In genomic region chr2:19902272-19902730, GRCh38 we compare ENCODE assay signal across 8 cellular contexts. TPM values are rescaled to one million over a fixed set of nuclear protein-coding genes. Genes with fewer than 3 reads are reported as not detected.
A peak's percentile ranks its signal among the peaks of the same experiment; 100 is the strongest.
DNase-seq lines count a peak whose midpoint lies in the region; FAIRE-seq and TF ChIP-seq lines count a peak whose summit lies in the region.

No MANE protein-coding gene starts in this region.

- H3K36me3 ChIP-seq in BJ (ENCODE audit: control insufficient read depth, insufficient read depth, low read length) (no peaks in the 10 kb centered on the region), adrenal gland (replicated peaks in 1 of 2) (no peaks in the 10 kb centered on the region), kidney (ENCODE audit: control insufficient read depth in 1 of 2, insufficient read depth in 2 of 2, low read length in 2 of 2) (no peaks in the 10 kb centered on the region), testis (ENCODE audit: low read depth, missing control alignments) (no peaks in the 10 kb centered on the region)

- H3K9me3 Mint-ChIP-seq in IgD-negative memory B cell = peaks cover 3 to 4% (median 4%) of the 10 kb centered on the region in 3 donors

- H3K27me3 Mint-ChIP-seq in IgD-negative memory B cell = no peaks in the 10 kb centered on the region

- 1 to 3% (median 1%) methylated on average over 16 of the region's 16 CpGs for WGBS in adrenal gland, 4 donors
- 1 to 2% methylated on average over 16 of the region's 16 CpGs for WGBS in testis, 2 donors

- no peaks in the 10 kb centered on the region for H3K9me3 ChIP-seq in adrenal gland (replicated peaks in 1 of 3)
- H3K9me3 ChIP-seq in kidney (ENCODE audit: control insufficient read depth in 1 of 2, low read length in 2 of 2) = no peaks in the 10 kb centered on the region
- no peaks in the 10 kb centered on the region for H3K9me3 ChIP-seq in testis

- intact Hi-C loops in adrenal gland (cut with DNase I) (no loop called here), kidney (cut with DNase I) (no loop called here), testis (cut with DNase I; ENCODE audit: low total_unique reads) (no loop called here)

- TF ChIP-seq POLR2A in adrenal gland (IDR thresholded peaks at IDR 0.05) = no peak
- TF ChIP-seq POLR2A in testis (IDR thresholded peaks at IDR 0.05) = no peak

- H3K4me1 ChIP-seq in adrenal gland (replicated peaks in 1 of 2) (peaks cover 0 to 40% of the 10 kb centered on the region in 2 donors), kidney (ENCODE audit: control insufficient read depth in 1 of 2, insufficient read depth in 1 of 2, low read depth in 1 of 2, low read length in 2 of 2) (peaks cover 11 to 12% of the 10 kb centered on the region in 2 donors), testis (peaks cover 19% of the 10 kb centered on the region)

- DNase-seq in BJ (ENCODE audit: low read depth) = no peak
- peak in 1 of 7 donors; percentile 21 for DNase-seq in adrenal gland
- no peak for DNase-seq in kidney
- DNase-seq in testis = no peak
- no peak for DNase-seq in NCI-H2081 treated with DMSO at 0.1 percent for 48 hours (lab: John Stamatoyannopoulos, UW)
- DNase-seq in germinal center (ENCODE audit: low spot score) = no peak
- DNase-seq in stimulated activated naive CD4-positive, alpha-beta T cell (lab: John Stamatoyannopoulos, UW) = no peak

- H3K27ac ChIP-seq in adrenal gland (peak overlapping the region; percentile 58 to 94 (median 93)), kidney (ENCODE audit: low read depth in 2 of 2, low read length in 2 of 2) (peak overlapping the region; percentile 86 to 98), testis (peak overlapping the region; percentile 86 to 87)

- peaks cover 22 to 25% (median 22%) of the 10 kb centered on the region in 3 donors for H3K4me1 Mint-ChIP-seq in IgD-negative memory B cell

- H3K4me3 Mint-ChIP-seq in IgD-negative memory B cell = peak overlapping the region; percentile 98 to 100 (median 99)

- POLR2A ChIA-PET in BJ (lab: Charles Lee) = interaction anchor here (0.7 kb wide), 2 partner anchors 288 to 706 kb away, joined by 3 to 4 read pairs; no protein-coding TSS in a partner anchor

- H3K4me3 ChIP-seq in BJ (ENCODE audit: low read depth, low read length) (peak overlapping the region; percentile 65), adrenal gland (peak overlapping the region; percentile 64 to 83 (median 74)), kidney (ENCODE audit: low read length in 2 of 2) (peak overlapping the region; percentile 97 to 99), testis (peak overlapping the region; percentile 76 to 83)

- H3K27me3 ChIP-seq in BJ (ENCODE audit: control insufficient read depth, insufficient read depth, low read length) (no peaks in the 10 kb centered on the region), adrenal gland (no peaks in the 10 kb centered on the region), testis (no peaks in the 10 kb centered on the region)

- H3K27ac Mint-ChIP-seq in IgD-negative memory B cell = peak overlapping the region; percentile 99 to 100 (median 100)

- TF ChIP-seq CTCF in BJ (IDR thresholded peaks at IDR 0.05; ENCODE audit: insufficient read depth, low read depth, low read length) (no peak), adrenal gland (IDR thresholded peaks at IDR 0.05) (no peak), kidney (IDR thresholded peaks at IDR 0.05; ENCODE audit: borderline replicate concordance, extremely low read depth, insufficient read depth) (no peak), testis (IDR thresholded peaks at IDR 0.05) (no peak)

- FAIRE-seq in kidney (lab: Jason Lieb, UNC) = no peak

- H3K36me3 Mint-ChIP-seq in IgD-negative memory B cell = peaks cover 2% of the 10 kb centered on the region

- CTCF ChIA-PET in BJ (lab: Yijun Ruan, JAX) = no interaction called here

- peak overlapping the region; percentile 83 to 99 for H3K9ac ChIP-seq in kidney (ENCODE audit: low read length in 2 of 2)

RNA-seq across cellular contexts. Expression of gene TTC32, which starts 0.5 kb away (rescaled TPM):
- polyA plus RNA-seq in BJ (2011; rRNA removed) (3.6 and 3.9 TPM in 2 replicates), IgD-negative memory B cell (18.3 TPM), adrenal gland (10 to 100 TPM; 10.0 to 43.9 (median 34.3) TPM), kidney (ENCODE audit: insufficient read depth, low read depth, low replicate concordance) (8.6 TPM), testis (ENCODE audit: insufficient read depth, low read depth, low replicate concordance) (29.9 TPM)
- 2.4 and 3.8 TPM in 2 replicates for polyA minus RNA-seq in BJ (2011; rRNA and poly(A)+ RNA removed)
- total RNA-seq in adrenal gland (10 to 100 TPM in 3 of 8 donors, 1 to 10 TPM in 5; 2.1 to 21.7 (median 8.5) TPM), kidney (17.7 TPM), testis (10 to 100 TPM; 24.4 to 25.6 TPM)
